In the genomic region with DNA sequence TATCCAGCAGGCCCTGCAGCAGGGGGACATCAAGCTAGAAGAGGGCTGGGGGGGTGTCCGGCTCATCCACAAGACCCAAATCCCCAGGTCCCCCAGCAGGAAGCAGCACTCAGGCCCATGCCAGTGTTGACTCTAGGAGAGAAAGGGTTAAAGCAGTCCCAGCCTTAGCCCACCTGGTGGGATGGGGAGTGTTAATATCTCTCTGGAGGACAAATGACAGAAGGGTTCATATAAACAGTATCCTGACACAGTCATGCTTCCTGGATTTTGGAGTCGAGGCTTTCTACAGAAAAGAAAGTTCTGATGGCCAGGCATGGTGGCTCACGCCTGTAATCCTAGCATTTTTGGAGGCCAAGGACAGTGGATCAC, we compare ENCODE assay signal across 9 cellular contexts. TPM values are rescaled to one million over a fixed set of nuclear protein-coding genes. Genes with fewer than 3 reads are reported as not detected.
A peak's percentile ranks its signal among the peaks of the same experiment; 100 is the strongest.
DNase-seq lines count a peak whose midpoint lies in the region; ATAC-seq, FAIRE-seq and TF ChIP-seq lines count a peak whose summit lies in the region.
"Not testable (repeated sequence)": the region's sequence is repeated elsewhere in the genome, so short reads cannot be mapped to it uniquely, and the experiment has no call there.
"Had no signal": no experiment of that assay in that cellular context is flagged by ENCODE, and none has a peak within 500 bp of the region (broad histone marks: within the 10 kb centered on the region; RNA-seq: fewer than 3 reads in every experiment).

No MANE protein-coding gene starts in this region.

- not testable (repeated sequence) for H2BK15ac ChIP-seq in H9 (ENCODE audit: low read depth, low read length)

- not testable (repeated sequence) for H3K56ac ChIP-seq in H9 (ENCODE audit: insufficient read length, low read depth, low read length)

- H3K9me3 Mint-ChIP-seq in H9, WTC11: not testable (repeated sequence)

- H2BK120ac ChIP-seq in H9 (ENCODE audit: low read depth, low read length, poor library complexity, severe bottlenecking) = not testable (repeated sequence)

- in situ Hi-C loops in HepG2 (cut with HindIII; ENCODE audit: extremely low pct_ligation_motif_present, low pct_unique_long_range_greater_than_20kb) = loop anchor here (25.0 kb wide), 1 partner anchor 357 kb away; the partner anchor contains the start of genes ATP5IF1 and DNAJC8

- H2AK5ac ChIP-seq in H9 (ENCODE audit: insufficient read length, low read length) = not testable (repeated sequence)

- not testable (repeated sequence) for ATAC-seq in A549, WTC11, HepG2

- not testable (repeated sequence) for TF ChIP-seq CTCF in A549 (IDR thresholded peaks at IDR 0.05); H9 (conservative IDR thresholded peaks at IDR 0.05); WTC11 (IDR thresholded peaks at IDR 0.05); HepG2 (CRISPR knock-in tag; IDR thresholded peaks at IDR 0.05)

- H3K36me3 Mint-ChIP-seq in H9 (ENCODE audit: insufficient read depth in 1 of 3, low read depth in 3 of 3); WTC11: not testable (repeated sequence)

- not testable (repeated sequence) for DNase-seq in A549 (ENCODE audit: low read depth in 1 of 2, low spot score in 1 of 2); GM19239 (ENCODE audit: insufficient read length, low spot score); H9; WTC11 (ENCODE audit: low spot score); epithelial cell of prostate (ENCODE audit: low read depth, low spot score); HepG2 (ENCODE audit: low spot score)

- not testable (repeated sequence) for BruUV-seq in HepG2 (replicated peaks; lab: Mats Ljungman, UMichigan)

- not testable (repeated sequence) for H3K14ac ChIP-seq in H9 (ENCODE audit: insufficient read depth, low read length)

- intact Hi-C loops in HepG2 (cut with micrococcal nuclease; ENCODE audit: unreplicated experiment) = not testable (repeated sequence)

- H4K5ac ChIP-seq in H9 (ENCODE audit: insufficient read length, low read depth, low read length) = not testable (repeated sequence)

- TF ChIP-seq EP300 in A549 (IDR thresholded peaks at IDR 0.05); HepG2 (IDR thresholded peaks at IDR 0.05; ENCODE audit: low read depth in 2 of 2, low read length in 2 of 2); HepG2 (CRISPR knock-in tag; IDR thresholded peaks at IDR 0.05; ENCODE audit: borderline replicate concordance): not testable (repeated sequence)

- not testable (repeated sequence) for H4K91ac ChIP-seq in H9 (ENCODE audit: insufficient read length, low read depth, low read length)

- not testable (repeated sequence) for H3K9me3 ChIP-seq in A549; H9 (ENCODE audit: control insufficient read depth, low read depth, low read length); HepG2 (ENCODE audit: low read length)

- not testable (repeated sequence) for H3K79me1 ChIP-seq in H9 (ENCODE audit: insufficient read depth, low read depth, low read length, poor library complexity, severe bottlenecking)

- CTCF ChIA-PET in A549 (lab: Yijun Ruan, JAX); HepG2 (lab: Yijun Ruan, JAX; ENCODE audit: low intra/inter-chr PET ratio, low total read pairs): not testable (repeated sequence)
- CTCF ChIA-PET in WTC11 (lab: Charles Lee) = interaction anchor here (1.7 kb wide), 1 partner anchor 9 kb away, joined by 5 read pairs; no protein-coding TSS in a partner anchor

- H3K4me1 ChIP-seq in A549 = peaks cover 12% of the 10 kb centered on the region; the same call in 1 of the 3 replicates
- not testable (repeated sequence) for H3K4me1 ChIP-seq in H9 (ENCODE audit: insufficient read depth, low read length)
- H3K4me1 ChIP-seq in HepG2 (ENCODE audit: insufficient read depth, low read length) = peaks cover 57% of the 10 kb centered on the region

- H3K27ac ChIP-seq in A549 (peak overlapping the region; percentile 24 to 73; a peak in 3 of 6 replicates), epithelial cell of prostate (peak overlapping the region; percentile 16), HepG2 (ENCODE audit: extremely low read length, insufficient read depth, low read length) (peak overlapping the region; percentile 46)
- H3K27ac ChIP-seq in H9 (ENCODE audit: insufficient read length, low read depth, low read length) = not testable (repeated sequence)

- not testable (repeated sequence) for H3K23ac ChIP-seq in H9 (ENCODE audit: insufficient read length, low read depth, low read length)

- not testable (repeated sequence) for H4K8ac ChIP-seq in H9 (replicated peaks; ENCODE audit: insufficient read length, low read depth, low read length)

- H4K20me1 ChIP-seq in H9 (ENCODE audit: control insufficient read depth, insufficient read depth, insufficient read length) = not testable (repeated sequence)
- H4K20me1 ChIP-seq in HepG2 (ENCODE audit: insufficient read depth, low read length) = peaks cover 11% of the 10 kb centered on the region; the same call in 1 of the 2 replicates

- H2BK12ac ChIP-seq in H9 (ENCODE audit: insufficient read length, low read depth, low read length) = not testable (repeated sequence)

- H3K27ac Mint-ChIP-seq in H9 (peak overlapping the region in 1 of 3 experiments; percentile 57; a peak in 1 of 7 replicates), WTC11 (0 out of 2 replicates have a peak overlapping the region, but pooled peaks have one; percentile 94)

- POLR2A ChIA-PET in A549 (lab: Yijun Ruan, JAX) = not testable (repeated sequence)
- POLR2A ChIA-PET in WTC11 (lab: Charles Lee) = interaction anchor here (1.4 kb wide), 1 partner anchor 14 kb away, joined by 4 read pairs; no protein-coding TSS in a partner anchor
- POLR2A ChIA-PET in HepG2 (lab: Yijun Ruan, JAX) = interaction anchor here (1.0 to 7.8 kb wide), 4 partner anchors 14 to 358 kb away, joined by 4 to 139 read pairs (median 6); partner anchors contain the start of genes ATP5IF1 and RNU11

- H3K36me3 ChIP-seq in HepG2 (replicated peaks in 1 of 2; ENCODE audit: control insufficient read depth in 1 of 2, insufficient read depth in 2 of 2, low read length in 2 of 2) = not testable (repeated sequence)

- not testable (repeated sequence) for H3T11ph ChIP-seq in H9 (ENCODE audit: low read length)

- H3K4ac ChIP-seq in H9 (ENCODE audit: low read depth, low read length) = not testable (repeated sequence)

- H3K4me3 Mint-ChIP-seq in H9 (peak overlapping the region; percentile 21 to 32; a peak in 3 of 5 replicates), WTC11 (0 out of 2 replicates have a peak overlapping the region, but pooled peaks have one; percentile 10)

- not testable (repeated sequence) for H2BK20ac ChIP-seq in H9 (ENCODE audit: low read depth, low read length, poor library complexity, severe bottlenecking)

- not testable (repeated sequence) for H3K23me2 ChIP-seq in H9 (ENCODE audit: insufficient read length, low read depth, low read length, poor library complexity, severe bottlenecking)

- H3K18ac ChIP-seq in H9 (ENCODE audit: insufficient read length, low read depth, low read length) = not testable (repeated sequence)

- not testable (repeated sequence) for H2AFZ ChIP-seq in H9 (ENCODE audit: low read length); HepG2 (ENCODE audit: low read length)

- H3K27me3 ChIP-seq in H9 (ENCODE audit: insufficient read depth, low read length); HepG2 (ENCODE audit: control insufficient read depth in 1 of 2, insufficient read depth in 2 of 2, low read length in 2 of 2): not testable (repeated sequence)

- H3K9ac ChIP-seq in H9 (ENCODE audit: extremely low read depth, insufficient read length, low read length); HepG2 (ENCODE audit: insufficient read depth, low read depth, low read length): not testable (repeated sequence)

- H3K4me2 ChIP-seq in A549; H9 (ENCODE audit: insufficient read depth, insufficient read length, low read length): not testable (repeated sequence)
- peak overlapping the region; percentile 83 for H3K4me2 ChIP-seq in HepG2 (ENCODE audit: low read depth, low read length)

- H3K79me2 ChIP-seq in H9 (ENCODE audit: insufficient read depth, low read length) = not testable (repeated sequence)
- peaks cover 14% of the 10 kb centered on the region for H3K79me2 ChIP-seq in HepG2 (ENCODE audit: insufficient read depth, low read length)

- TF ChIP-seq RAD21 in A549 (conservative IDR thresholded peaks at IDR 0.05 in 1 of 2, IDR thresholded peaks at IDR 0.05 in 1 of 2); HepG2 (CRISPR knock-in tag; IDR thresholded peaks at IDR 0.05): not testable (repeated sequence)

- TF ChIP-seq POLR2A in A549 (IDR thresholded peaks at IDR 0.05; ENCODE audit: low read length); HepG2 (IDR thresholded peaks at IDR 0.05; ENCODE audit: insufficient read depth in 1 of 2, low read depth in 2 of 2, low read length in 2 of 2): not testable (repeated sequence)

- FAIRE-seq in A549 (lab: Jason Lieb, UNC); HepG2 (lab: Jason Lieb, UNC): not testable (repeated sequence)
- FAIRE-seq in GM19239 (lab: Jason Lieb, UNC) = peak; percentile 51

- 61% methylated on average over 2 of the region's 3 CpGs for WGBS in A549 (ENCODE audit: missing lambda C conversion rate)
- WGBS in H9 (ENCODE audit: extremely low coverage, insufficient read length, low lambda C conversion rate) = no CpG with 5 or more reads among the region's 3 CpGs
- WGBS in HepG2 (ENCODE audit: low lambda C conversion rate) = 69% methylated on average over 3 of the region's 3 CpGs

- H2BK5ac ChIP-seq in H9 (ENCODE audit: insufficient read length, low read length) = not testable (repeated sequence)

- H3K27me3 Mint-ChIP-seq in H9 (ENCODE audit: low read depth) = not testable (repeated sequence)
- H3K27me3 Mint-ChIP-seq in WTC11 (ENCODE audit: low read depth) = peaks cover 15% of the 10 kb centered on the region

- not testable (repeated sequence) for H3K4me3 ChIP-seq in A549
- H3K4me3 ChIP-seq in HepG2 (replicated peaks in 1 of 3; ENCODE audit: insufficient read depth in 1 of 3, low read depth in 2 of 3, low read length in 3 of 3) = peak overlapping the region; percentile 70 to 91 (median 72); a peak in 5 of 6 replicates

- H3K4me1 Mint-ChIP-seq in H9 = peaks cover 34 to 37% of the 10 kb centered on the region in 2 experiments
- peaks cover 47% of the 10 kb centered on the region for H3K4me1 Mint-ChIP-seq in WTC11

RNA-seq across cellular contexts. Expression of gene RAB42, which starts 1.9 kb away (rescaled TPM):
- polyA plus RNA-seq in A549 (2011; rRNA removed) (0.81 and 0.85 TPM in 2 replicates), A549 (2017; fragmentation: RNase III; extraction: RNeasy Plus Mini Kit Qiagen cat#74134 plus additional on column Dnase treatment) (1.8 to 2.3 TPM (median 2.0 TPM) in 3 replicates), HepG2 (2011; rRNA removed) (166 and 170 TPM in 2 replicates)
- 0.99 and 2.0 TPM in 2 replicates for polyA plus RNA-seq in A549 (2012; cell fraction: cytosol; rRNA removed)
- 0.61 and 0.98 TPM in 2 replicates for polyA plus RNA-seq in A549 (2012; cell fraction: nucleus; rRNA removed)
- polyA minus RNA-seq in A549 (2011; rRNA and poly(A)+ RNA removed) = 1.0 and 1.5 TPM in 2 replicates
- total RNA-seq in H9 (2021) (13.2 and 15.6 TPM in 2 replicates), WTC11 (2021) (8.9 to 12.6 TPM (median 10.1 TPM) in 3 replicates), HepG2 (2016; rRNA removed; fragmentation: Illumina TruSeq; extraction: Trizol) (10.3 and 10.4 TPM in 2 replicates)
- total RNA-seq in HepG2 (2016; cell fraction: cytosol; rRNA removed; fragmentation: Illumina TruSeq; extraction: Trizol; ENCODE audit: low read depth) = 2.2 and 3.5 TPM in 2 replicates
- 10.9 and 11.3 TPM in 2 replicates for total RNA-seq in HepG2 (2016; cell fraction: insoluble cytoplasmic fraction; rRNA removed; fragmentation: Illumina TruSeq; extraction: Trizol)
- 8.9 and 9.7 TPM in 2 replicates for total RNA-seq in HepG2 (2016; cell fraction: membrane; rRNA removed; fragmentation: Illumina TruSeq; extraction: Trizol)
- 4.5 and 6.4 TPM in 2 replicates for total RNA-seq in HepG2 (2016; cell fraction: nucleus; rRNA removed; fragmentation: Illumina TruSeq; extraction: Trizol)
- polyA plus RNA-seq in HepG2 (2011; cell fraction: cytosol; rRNA removed) = 190 and 230 TPM in 2 replicates
- 40.5 and 59.0 TPM in 2 replicates for polyA plus RNA-seq in HepG2 (2011; cell fraction: nucleus; rRNA removed)
- polyA plus RNA-seq in HepG2 (2012) = 39.3 and 44.1 TPM in 2 replicates
- 3.5 and 4.2 TPM in 2 replicates for polyA plus RNA-seq in HepG2 (2016; cell fraction: cytosol; fragmentation: Illumina TruSeq; extraction: Trizol; ENCODE audit: low read depth)
- polyA plus RNA-seq in HepG2 (2016; cell fraction: insoluble cytoplasmic fraction; fragmentation: Illumina TruSeq; extraction: Trizol; ENCODE audit: low read depth) = 10.3 and 11.6 TPM in 2 replicates
- polyA plus RNA-seq in HepG2 (2016; cell fraction: membrane; fragmentation: Illumina TruSeq; extraction: Trizol; ENCODE audit: low read depth) = 7.3 and 8.0 TPM in 2 replicates
- 9.3 and 9.9 TPM in 2 replicates for polyA plus RNA-seq in HepG2 (2016; cell fraction: nucleus; fragmentation: Illumina TruSeq; extraction: Trizol; ENCODE audit: insufficient read depth, low read depth)
- polyA minus RNA-seq in HepG2 (2011; rRNA and poly(A)+ RNA removed; ENCODE audit: low replicate concordance) = 0.44 and 146 TPM in 2 replicates
- polyA minus RNA-seq in HepG2 (2011; cell fraction: cytosol; rRNA and poly(A)+ RNA removed) = 79.2 and 84.6 TPM in 2 replicates
- polyA minus RNA-seq in HepG2 (2011; cell fraction: nucleus; rRNA and poly(A)+ RNA removed) = 22.8 and 32.4 TPM in 2 replicates
- total RNA-seq: CD8-positive, alpha-beta T cell had no signal

RNA-seq across cellular contexts. Expression of gene TRNAU1AP, which starts 41.1 kb away (rescaled TPM):
- polyA plus RNA-seq in A549 (2011; rRNA removed) (23.8 and 25.5 TPM in 2 replicates), A549 (2017; fragmentation: RNase III; extraction: RNeasy Plus Mini Kit Qiagen cat#74134 plus additional on column Dnase treatment) (14.5 to 14.9 TPM (median 14.5 TPM) in 3 replicates), HepG2 (2011; rRNA removed) (40.5 and 42.9 TPM in 2 replicates)
- 15.7 and 17.0 TPM in 2 replicates for polyA plus RNA-seq in A549 (2012; cell fraction: cytosol; rRNA removed)
- polyA plus RNA-seq in A549 (2012; cell fraction: nucleus; rRNA removed) = 13.5 and 19.2 TPM in 2 replicates
- 7.1 and 10.8 TPM in 2 replicates for polyA minus RNA-seq in A549 (2011; rRNA and poly(A)+ RNA removed)
- total RNA-seq in H9 (2021) (42.2 and 45.0 TPM in 2 replicates), WTC11 (2021) (30.4 to 40.6 TPM (median 34.0 TPM) in 3 replicates), HepG2 (2016; rRNA removed; fragmentation: Illumina TruSeq; extraction: Trizol) (28.3 and 29.0 TPM in 2 replicates)
- 6.3 and 7.3 TPM in 2 replicates for total RNA-seq in HepG2 (2016; cell fraction: cytosol; rRNA removed; fragmentation: Illumina TruSeq; extraction: Trizol; ENCODE audit: low read depth)
- total RNA-seq in HepG2 (2016; cell fraction: insoluble cytoplasmic fraction; rRNA removed; fragmentation: Illumina TruSeq; extraction: Trizol) = 25.1 and 26.9 TPM in 2 replicates
- total RNA-seq in HepG2 (2016; cell fraction: membrane; rRNA removed; fragmentation: Illumina TruSeq; extraction: Trizol) = 9.7 and 10.6 TPM in 2 replicates
- total RNA-seq in HepG2 (2016; cell fraction: nucleus; rRNA removed; fragmentation: Illumina TruSeq; extraction: Trizol) = 16.7 and 17.0 TPM in 2 replicates
- 21.1 and 22.7 TPM in 2 replicates for polyA plus RNA-seq in HepG2 (2011; cell fraction: cytosol; rRNA removed)
- polyA plus RNA-seq in HepG2 (2011; cell fraction: nucleus; rRNA removed) = 49.6 and 57.0 TPM in 2 replicates
- polyA plus RNA-seq in HepG2 (2012) = 19.2 and 20.5 TPM in 2 replicates
- 7.3 and 8.6 TPM in 2 replicates for polyA plus RNA-seq in HepG2 (2016; cell fraction: cytosol; fragmentation: Illumina TruSeq; extraction: Trizol; ENCODE audit: low read depth)
- 29.9 and 35.0 TPM in 2 replicates for polyA plus RNA-seq in HepG2 (2016; cell fraction: insoluble cytoplasmic fraction; fragmentation: Illumina TruSeq; extraction: Trizol; ENCODE audit: low read depth)
- polyA plus RNA-seq in HepG2 (2016; cell fraction: membrane; fragmentation: Illumina TruSeq; extraction: Trizol; ENCODE audit: low read depth) = 9.6 and 11.2 TPM in 2 replicates
- 32.0 and 34.2 TPM in 2 replicates for polyA plus RNA-seq in HepG2 (2016; cell fraction: nucleus; fragmentation: Illumina TruSeq; extraction: Trizol; ENCODE audit: insufficient read depth, low read depth)
- polyA minus RNA-seq in HepG2 (2011; rRNA and poly(A)+ RNA removed; ENCODE audit: low replicate concordance) = 7.9 and 23.4 TPM in 2 replicates
- polyA minus RNA-seq in HepG2 (2011; cell fraction: cytosol; rRNA and poly(A)+ RNA removed) = 4.7 and 6.0 TPM in 2 replicates
- polyA minus RNA-seq in HepG2 (2011; cell fraction: nucleus; rRNA and poly(A)+ RNA removed) = 25.8 and 37.4 TPM in 2 replicates

RNA-seq across cellular contexts. Expression of gene TAF12, which starts 48.9 kb away (rescaled TPM):
- polyA plus RNA-seq in A549 (2011; rRNA removed) (33.8 and 38.3 TPM in 2 replicates), A549 (2017; fragmentation: RNase III; extraction: RNeasy Plus Mini Kit Qiagen cat#74134 plus additional on column Dnase treatment) (15.8 to 18.3 TPM (median 17.6 TPM) in 3 replicates), HepG2 (2011; rRNA removed) (15.7 and 16.3 TPM in 2 replicates)
- 12.7 and 13.7 TPM in 2 replicates for polyA plus RNA-seq in A549 (2012; cell fraction: cytosol; rRNA removed)
- 2.9 and 5.4 TPM in 2 replicates for polyA plus RNA-seq in A549 (2012; cell fraction: nucleus; rRNA removed)
- 7.4 and 12.9 TPM in 2 replicates for polyA minus RNA-seq in A549 (2011; rRNA and poly(A)+ RNA removed)
- total RNA-seq in H9 (2021) (22.1 and 23.6 TPM in 2 replicates), WTC11 (2021) (18.6 to 23.3 TPM (median 22.1 TPM) in 3 replicates), HepG2 (2016; rRNA removed; fragmentation: Illumina TruSeq; extraction: Trizol) (17.1 and 24.2 TPM in 2 replicates)
- 11.2 and 13.5 TPM in 2 replicates for total RNA-seq in HepG2 (2016; cell fraction: cytosol; rRNA removed; fragmentation: Illumina TruSeq; extraction: Trizol; ENCODE audit: low read depth)
- total RNA-seq in HepG2 (2016; cell fraction: insoluble cytoplasmic fraction; rRNA removed; fragmentation: Illumina TruSeq; extraction: Trizol) = 17.3 and 23.0 TPM in 2 replicates
- total RNA-seq in HepG2 (2016; cell fraction: membrane; rRNA removed; fragmentation: Illumina TruSeq; extraction: Trizol) = 15.4 and 19.0 TPM in 2 replicates
- 5.0 and 7.5 TPM in 2 replicates for total RNA-seq in HepG2 (2016; cell fraction: nucleus; rRNA removed; fragmentation: Illumina TruSeq; extraction: Trizol)
- polyA plus RNA-seq in HepG2 (2011; cell fraction: cytosol; rRNA removed) = 12.7 and 16.7 TPM in 2 replicates
- 3.6 and 5.7 TPM in 2 replicates for polyA plus RNA-seq in HepG2 (2011; cell fraction: nucleus; rRNA removed)
- polyA plus RNA-seq in HepG2 (2012) = 11.2 and 11.6 TPM in 2 replicates
- 9.1 and 13.2 TPM in 2 replicates for polyA plus RNA-seq in HepG2 (2016; cell fraction: cytosol; fragmentation: Illumina TruSeq; extraction: Trizol; ENCODE audit: low read depth)
- polyA plus RNA-seq in HepG2 (2016; cell fraction: insoluble cytoplasmic fraction; fragmentation: Illumina TruSeq; extraction: Trizol; ENCODE audit: low read depth) = 27.3 and 28.3 TPM in 2 replicates
- polyA plus RNA-seq in HepG2 (2016; cell fraction: membrane; fragmentation: Illumina TruSeq; extraction: Trizol; ENCODE audit: low read depth) = 13.7 and 19.3 TPM in 2 replicates
- polyA plus RNA-seq in HepG2 (2016; cell fraction: nucleus; fragmentation: Illumina TruSeq; extraction: Trizol; ENCODE audit: insufficient read depth, low read depth) = 9.2 and 11.2 TPM in 2 replicates
- 3.7 and 10.8 TPM in 2 replicates for polyA minus RNA-seq in HepG2 (2011; rRNA and poly(A)+ RNA removed; ENCODE audit: low replicate concordance)
- 4.5 and 6.4 TPM in 2 replicates for polyA minus RNA-seq in HepG2 (2011; cell fraction: cytosol; rRNA and poly(A)+ RNA removed)
- polyA minus RNA-seq in HepG2 (2011; cell fraction: nucleus; rRNA and poly(A)+ RNA removed) = 3.9 and 6.5 TPM in 2 replicates

RNA-seq across cellular contexts. Expression of gene RNU11, which starts 54.4 kb away (rescaled TPM):
- polyA plus RNA-seq in A549 (2011; rRNA removed) = not detected in 2 replicates
- not detected in 2 replicates for polyA plus RNA-seq in A549 (2012; cell fraction: cytosol; rRNA removed)
- polyA plus RNA-seq in A549 (2012; cell fraction: nucleus; rRNA removed) = not detected in 2 replicates
- polyA plus RNA-seq in A549 (2017; fragmentation: RNase III; extraction: RNeasy Plus Mini Kit Qiagen cat#74134 plus additional on column Dnase treatment) = not detected in 3 replicates
- under 0.01 TPM in 1 of 2 replicates, not detected in the other for polyA minus RNA-seq in A549 (2011; rRNA and poly(A)+ RNA removed)
- not detected in 2 replicates for total RNA-seq in H9 (2021)
- not detected in 3 replicates for total RNA-seq in WTC11 (2021)
- total RNA-seq in HepG2 (2016; rRNA removed; fragmentation: Illumina TruSeq; extraction: Trizol) = not detected in 2 replicates
- total RNA-seq in HepG2 (2016; cell fraction: cytosol; rRNA removed; fragmentation: Illumina TruSeq; extraction: Trizol; ENCODE audit: low read depth) = not detected in 2 replicates
- total RNA-seq in HepG2 (2016; cell fraction: insoluble cytoplasmic fraction; rRNA removed; fragmentation: Illumina TruSeq; extraction: Trizol) = not detected in 2 replicates
- not detected in 2 replicates for total RNA-seq in HepG2 (2016; cell fraction: membrane; rRNA removed; fragmentation: Illumina TruSeq; extraction: Trizol)
- total RNA-seq in HepG2 (2016; cell fraction: nucleus; rRNA removed; fragmentation: Illumina TruSeq; extraction: Trizol) = not detected in 2 replicates
- not detected in 2 replicates for polyA plus RNA-seq in HepG2 (2011; rRNA removed)
- not detected in 2 replicates for polyA plus RNA-seq in HepG2 (2011; cell fraction: cytosol; rRNA removed)
- not detected in 2 replicates for polyA plus RNA-seq in HepG2 (2011; cell fraction: nucleus; rRNA removed)
- not detected in 2 replicates for polyA plus RNA-seq in HepG2 (2012)
- polyA plus RNA-seq in HepG2 (2016; cell fraction: cytosol; fragmentation: Illumina TruSeq; extraction: Trizol; ENCODE audit: low read depth) = not detected in 2 replicates
- not detected in 2 replicates for polyA plus RNA-seq in HepG2 (2016; cell fraction: insoluble cytoplasmic fraction; fragmentation: Illumina TruSeq; extraction: Trizol; ENCODE audit: low read depth)
- not detected in 2 replicates for polyA plus RNA-seq in HepG2 (2016; cell fraction: membrane; fragmentation: Illumina TruSeq; extraction: Trizol; ENCODE audit: low read depth)
- not detected in 2 replicates for polyA plus RNA-seq in HepG2 (2016; cell fraction: nucleus; fragmentation: Illumina TruSeq; extraction: Trizol; ENCODE audit: insufficient read depth, low read depth)
- not detected in 2 replicates for polyA minus RNA-seq in HepG2 (2011; rRNA and poly(A)+ RNA removed; ENCODE audit: low replicate concordance)
- 128 and 411 TPM in 2 replicates for polyA minus RNA-seq in HepG2 (2011; cell fraction: cytosol; rRNA and poly(A)+ RNA removed)
- polyA minus RNA-seq in HepG2 (2011; cell fraction: nucleus; rRNA and poly(A)+ RNA removed) = not detected in 2 replicates
- total RNA-seq: Caco-2; CD8-positive, alpha-beta T cell had no signal
- polyA plus RNA-seq: BJ had no signal
